Comparison of ENCODE assay signal across 1 cellular context in genomic region chr6:127118505-127119360, GRCh38.
TF ChIP-seq lines count a peak whose summit lies in the region.

A gene with protein sequence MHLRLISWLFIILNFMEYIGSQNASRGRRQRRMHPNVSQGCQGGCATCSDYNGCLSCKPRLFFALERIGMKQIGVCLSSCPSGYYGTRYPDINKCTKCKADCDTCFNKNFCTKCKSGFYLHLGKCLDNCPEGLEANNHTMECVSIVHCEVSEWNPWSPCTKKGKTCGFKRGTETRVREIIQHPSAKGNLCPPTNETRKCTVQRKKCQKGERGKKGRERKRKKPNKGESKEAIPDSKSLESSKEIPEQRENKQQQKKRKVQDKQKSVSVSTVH (plus strand): TSS chr6:127118671. CDS start chr6:127119193, 522 bp downstream.

TF ChIP-seq in HepG2, 621 proteins besides CTCF, POLR2A, EP300 and RAD21 (continued from another document):
- TF ChIP-seq STAT6 (CRISPR knock-in tag; IDR thresholded peaks at IDR 0.05; ENCODE audit: borderline replicate concordance) (no peak), ZNF772 (CRISPR knock-in tag; IDR thresholded peaks at IDR 0.05) (no peak), NKX3-1 (CRISPR knock-in tag; IDR thresholded peaks at IDR 0.05) (no peak), ZNF281 (CRISPR knock-in tag; IDR thresholded peaks at IDR 0.05; ENCODE audit: borderline replicate concordance) (no peak), XBP1 (CRISPR knock-in tag; IDR thresholded peaks at IDR 0.05) (no peak), HNRNPLL (IDR thresholded peaks at IDR 0.05; ENCODE audit: low read depth, low read length, poor library complexity, severe bottlenecking) (peak; percentile 29), ELF1 (CRISPR knock-in tag; IDR thresholded peaks at IDR 0.05) (no peak), MED1 (CRISPR knock-in tag; IDR thresholded peaks at IDR 0.05) (no peak), ZNF224 (CRISPR knock-in tag; IDR thresholded peaks at IDR 0.05) (0 out of 2 replicates have a peak, but pooled peaks have one; percentile 32), FOXK1 (CRISPR knock-in tag; IDR thresholded peaks at IDR 0.05; ENCODE audit: borderline replicate concordance, low read depth) (no peak), ZNF263 (CRISPR knock-in tag; IDR thresholded peaks at IDR 0.05) (peak; percentile 67; the same call in 1 of the 2 replicates), FOSL1 (CRISPR knock-in tag; IDR thresholded peaks at IDR 0.05; ENCODE audit: borderline replicate concordance) (no peak), BRCA1 (CRISPR knock-in tag; IDR thresholded peaks at IDR 0.05) (no peak), MZF1 (CRISPR knock-in tag; IDR thresholded peaks at IDR 0.05; ENCODE audit: borderline replicate concordance) (no peak), TMF1 (CRISPR knock-in tag; IDR thresholded peaks at IDR 0.05; ENCODE audit: low read depth) (no peak), PLSCR1 (CRISPR knock-in tag; IDR thresholded peaks at IDR 0.05; ENCODE audit: borderline replicate concordance) (no peak), TEF (CRISPR knock-in tag; IDR thresholded peaks at IDR 0.05) (no peak), NFYB (CRISPR knock-in tag; IDR thresholded peaks at IDR 0.05) (no peak)
